In the genomic region with DNA sequence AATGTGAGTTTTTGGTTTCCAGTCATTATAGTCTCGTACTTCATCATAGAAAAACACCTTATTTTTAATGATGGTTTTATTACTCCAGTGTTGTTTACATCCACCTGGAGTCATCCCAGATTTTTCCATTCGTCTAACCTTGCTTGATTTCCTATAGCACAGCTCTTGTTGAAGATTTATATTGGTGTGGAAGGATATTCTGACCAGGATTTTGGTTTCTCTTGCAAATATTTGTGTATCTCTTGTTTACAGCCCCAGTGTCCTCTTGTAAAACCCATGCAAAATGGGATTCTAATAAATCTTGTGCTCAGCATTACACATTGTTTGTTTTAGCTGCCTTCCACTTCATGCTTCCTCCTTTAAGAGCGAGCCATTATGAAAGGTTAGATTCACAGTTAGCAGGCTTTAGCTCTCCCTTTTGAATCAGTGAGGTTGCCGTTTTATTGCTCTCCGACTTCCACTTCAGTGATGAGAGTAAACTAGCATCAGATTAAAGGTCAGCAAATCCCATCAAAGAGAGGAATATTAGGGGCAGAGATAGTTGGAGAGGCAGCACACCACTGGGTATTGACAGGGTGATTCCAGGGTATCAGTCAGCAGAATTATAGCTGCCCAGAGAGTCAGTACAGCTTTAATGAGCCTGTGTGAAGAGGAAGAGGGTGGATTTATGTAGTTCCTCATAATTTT, we compare ENCODE assay signal across 9 cellular contexts.
DNase-seq lines count a peak whose midpoint lies in the region; ATAC-seq and TF ChIP-seq lines count a peak whose summit lies in the region.
"Had no signal": no experiment of that assay in that cellular context is flagged by ENCODE, and none has a peak within 500 bp of the region (broad histone marks: within the 10 kb centered on the region; RNA-seq: fewer than 3 reads in every experiment).

No MANE protein-coding gene starts in this region.

- WGBS in mammary epithelial cell (ENCODE audit: low coverage, missing lambda C conversion rate): 99% methylated on average over 5 of the region's 5 CpGs

- H3K27me3 ChIP-seq in DOHH2 (ENCODE audit: control insufficient read depth, low read length) (no peaks in the 10 kb centered on the region), mammary epithelial cell (ENCODE audit: insufficient read depth, low read length) (no peaks in the 10 kb centered on the region)

- peaks cover 11% of the 10 kb centered on the region for H3K4me1 Mint-ChIP-seq in T-helper 17 cell
- peaks cover 25% of the 10 kb centered on the region for H3K4me1 Mint-ChIP-seq in nephron

- H3K4me2 ChIP-seq in DOHH2 (ENCODE audit: low read length): peak overlapping the region; percentile 59
- no peak overlapping the region for H3K4me2 ChIP-seq in mammary epithelial cell (ENCODE audit: insufficient read depth, low read depth, low read length)

- peak; percentile 48 for DNase-seq in NCI-H1105 (lab: John Stamatoyannopoulos, UW)
- no peak for DNase-seq in T-helper 17 cell
- no peak for DNase-seq in mammary epithelial cell
- no peak for DNase-seq in coronary artery (ENCODE audit: low spot score)

- no peaks in the 10 kb centered on the region for H3K27me3 Mint-ChIP-seq in T-helper 17 cell
- H3K27me3 Mint-ChIP-seq in nephron (ENCODE audit: low read depth): peaks cover 2% of the 10 kb centered on the region

- H4K20me1 ChIP-seq in DOHH2 (ENCODE audit: control insufficient read depth, insufficient read depth, low read depth, low read length) (no peaks in the 10 kb centered on the region), mammary epithelial cell (ENCODE audit: insufficient read depth, low read length) (no peaks in the 10 kb centered on the region)

- H3K36me3 ChIP-seq in DOHH2 (ENCODE audit: control insufficient read depth, low read length): no peaks in the 10 kb centered on the region
- H3K36me3 ChIP-seq in mammary epithelial cell (ENCODE audit: insufficient read depth, low read length): no peaks in the 10 kb centered on the region

- in situ Hi-C loops in mammary epithelial cell (cut with MboI; ENCODE audit: low sequenced_read_pairs in 2 of 2): no loop called here

- H3K4me1 ChIP-seq in DOHH2 (ENCODE audit: control insufficient read depth, low read length) (peaks cover 30% of the 10 kb centered on the region), mammary epithelial cell (ENCODE audit: insufficient read depth, low read length) (peaks cover 12% of the 10 kb centered on the region)

- no peaks in the 10 kb centered on the region for H3K9me3 Mint-ChIP-seq in nephron

- H3K36me3 Mint-ChIP-seq in T-helper 17 cell (ENCODE audit: low read depth) (peaks cover 3% of the 10 kb centered on the region), nephron (ENCODE audit: low read depth) (no peaks in the 10 kb centered on the region)

- H3K27ac Mint-ChIP-seq in T-helper 17 cell (no peak overlapping the region), nephron (peak overlapping the region in 2 of 3 experiments; percentile 5 to 67)

- no peaks in the 10 kb centered on the region for H3F3A ChIP-seq in DOHH2 (ENCODE audit: control insufficient read depth, insufficient read depth)

- intact Hi-C loops in mammary epithelial cell (cut with micrococcal nuclease): no loop called here

- H3K27ac ChIP-seq in DOHH2 (ENCODE audit: low read depth, low read length): no peak overlapping the region
- no peak overlapping the region for H3K27ac ChIP-seq in mammary epithelial cell (ENCODE audit: insufficient read depth, low read depth, low read length)
- no peak overlapping the region for H3K27ac ChIP-seq in coronary artery
- H3K27ac ChIP-seq: epithelial cell of prostate had no signal

- H3K4me3 Mint-ChIP-seq in T-helper 17 cell (peak overlapping the region; percentile 47), nephron (peak overlapping the region in 2 of 3 experiments; percentile 3 to 13)

- dilution Hi-C loops in mammary epithelial cell (cut with HindIII; ENCODE audit: low sequenced_read_pairs): no loop called here

- H3K9me2 ChIP-seq in DOHH2 (replicated peaks; ENCODE audit: control insufficient read depth, low read length): no peaks in the 10 kb centered on the region

- no TSS peak for BruUV-seq in mammary epithelial cell (replicated peaks; lab: Mats Ljungman, UMichigan)

- ATAC-seq in T-helper 17 cell (no peak), HG03432 (IDR thresholded peaks at IDR 0.05; ENCODE audit: unreplicated experiment) (no peak), HG02642 (IDR thresholded peaks at IDR 0.05; ENCODE audit: poor library complexity, unreplicated experiment) (no peak)

- H3K9me3 ChIP-seq in DOHH2 (ENCODE audit: control insufficient read depth, insufficient read depth, low read length): no peaks in the 10 kb centered on the region
- no peaks in the 10 kb centered on the region for H3K9me3 ChIP-seq in T-helper 17 cell (ENCODE audit: control insufficient read depth, low read length, poor library complexity, severe bottlenecking)
- H3K9me3 ChIP-seq in mammary epithelial cell (replicated peaks; ENCODE audit: insufficient read depth, low read length): no peaks in the 10 kb centered on the region

- no peak for TF ChIP-seq CTCF in DOHH2 (IDR thresholded peaks at IDR 0.05; ENCODE audit: low read depth, low read length, poor library complexity, severe bottlenecking)
- no peak for TF ChIP-seq CTCF in nephron (IDR thresholded peaks at IDR 0.05; ENCODE audit: unreplicated experiment in 3 of 3)
- no peak for TF ChIP-seq CTCF in mammary epithelial cell (conservative IDR thresholded peaks at IDR 0.05 in 1 of 2, IDR thresholded peaks at IDR 0.05 in 1 of 2; ENCODE audit: extremely low read depth in 1 of 2, insufficient read depth in 1 of 2, low read depth in 1 of 2, low read length in 2 of 2)
- TF ChIP-seq CTCF in coronary artery (IDR thresholded peaks at IDR 0.05): no peak

- H3K79me2 ChIP-seq in DOHH2 (ENCODE audit: control insufficient read depth, low read length) (peaks cover 15% of the 10 kb centered on the region), mammary epithelial cell (ENCODE audit: insufficient read depth, low read length) (peaks cover 47% of the 10 kb centered on the region)

- CTCF ChIA-PET in mammary epithelial cell (lab: Charles Lee; ENCODE audit: low non-redundant PET): no interaction called here

- no peak overlapping the region for H3K9ac ChIP-seq in mammary epithelial cell (ENCODE audit: insufficient read depth, low read length)

- no peak overlapping the region for H2AFZ ChIP-seq in mammary epithelial cell (ENCODE audit: low read depth, low read length)

- H3K4me3 ChIP-seq in DOHH2 (ENCODE audit: low read length) (peak overlapping the region; percentile 48), mammary epithelial cell (replicated peaks in 1 of 3; ENCODE audit: insufficient read depth in 1 of 3, low read depth in 2 of 3, low read length in 3 of 3) (no peak overlapping the region), coronary artery (no peak overlapping the region)
